Comparison of ENCODE assay signal across 13 cellular contexts in the genomic region with DNA sequence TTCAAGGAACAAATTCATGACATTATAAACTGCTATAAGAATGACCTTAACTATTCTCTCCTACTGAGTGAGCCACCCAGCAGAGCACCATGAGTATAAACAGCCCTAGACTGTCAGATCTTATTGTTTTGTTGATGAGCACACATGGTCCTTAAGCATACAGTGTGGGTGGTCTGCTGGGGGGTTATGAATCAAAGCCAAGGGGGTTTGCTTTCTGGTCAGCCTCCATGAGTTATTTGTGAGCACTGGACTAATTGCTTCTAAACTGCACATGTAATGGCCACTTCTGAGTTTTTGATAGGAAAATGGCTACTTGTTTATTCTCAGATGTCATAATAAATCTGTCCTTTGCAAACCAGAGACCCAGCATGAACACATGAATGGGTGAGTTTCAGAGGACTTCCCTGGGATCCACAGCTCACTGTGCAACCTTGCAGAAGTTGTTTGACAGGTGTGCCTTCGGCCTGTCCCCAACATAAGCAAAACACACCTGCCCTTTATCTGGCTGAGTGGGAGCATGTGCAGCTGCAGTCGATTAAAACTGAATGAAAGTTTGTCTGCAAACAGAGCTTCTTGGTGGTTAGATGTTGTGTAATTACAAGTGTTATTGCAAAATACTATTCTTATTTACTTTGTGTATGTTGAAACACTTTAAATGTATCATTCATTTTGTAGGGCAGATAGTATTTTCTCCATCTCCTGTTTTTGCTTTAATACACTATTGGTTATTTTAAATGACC. TPM values are rescaled to one million over a fixed set of nuclear protein-coding genes. Genes with fewer than 3 reads are reported as not detected.
A peak's percentile ranks its signal among the peaks of the same experiment; 100 is the strongest.
DNase-seq lines count a peak whose midpoint lies in the region; ATAC-seq and TF ChIP-seq lines count a peak whose summit lies in the region.
"Had no signal": no experiment of that assay in that cellular context is flagged by ENCODE, and none has a peak within 500 bp of the region (broad histone marks: within the 10 kb centered on the region; RNA-seq: fewer than 3 reads in every experiment).

No MANE protein-coding gene starts in this region.

- H3K9me2 ChIP-seq in OCI-LY7 (ENCODE audit: insufficient read depth, low read length), result no peaks in the 10 kb centered on the region

- no peaks in the 10 kb centered on the region for H3K79me2 ChIP-seq in OCI-LY7 (ENCODE audit: insufficient read depth, low read depth, low read length)

- H3K27ac ChIP-seq in stomach smooth muscle (ENCODE audit: low read length), result peak overlapping the region; percentile 97
- H3K27ac ChIP-seq in OCI-LY7 (ENCODE audit: low read depth, low read length, poor library complexity, severe bottlenecking), result no peak overlapping the region
- H3K27ac ChIP-seq: colonic mucosa had no signal

- no peak overlapping the region for H3K4me2 ChIP-seq in OCI-LY7 (ENCODE audit: low read length)

- peak overlapping the region in 1 of 2 donors; percentile 44 for H3K4me3 ChIP-seq in stomach smooth muscle (ENCODE audit: low read length in 2 of 2)
- H3K4me3 ChIP-seq in OCI-LY7 (ENCODE audit: low read depth, low read length, poor library complexity, severe bottlenecking), result no peak overlapping the region
- H3K4me3 ChIP-seq: colonic mucosa had no signal

- no peaks in the 10 kb centered on the region for H3K27me3 ChIP-seq in stomach smooth muscle (ENCODE audit: control insufficient read depth in 1 of 2, insufficient read depth in 2 of 2, low read length in 2 of 2)
- H3K27me3 ChIP-seq: colonic mucosa had no signal

- H4K20me1 ChIP-seq in OCI-LY7 (ENCODE audit: insufficient read depth, low read length), result no peaks in the 10 kb centered on the region

- ATAC-seq in GM18858 (IDR thresholded peaks at IDR 0.05; ENCODE audit: unreplicated experiment) (no peak), GM21423 (IDR thresholded peaks at IDR 0.05; ENCODE audit: unreplicated experiment) (no peak)

- POLR2A ChIA-PET in OCI-LY7 (lab: Charles Lee), result interaction anchor here (0.9 kb wide), 1 partner anchor 17 kb away, joined by 3 read pairs; no protein-coding TSS in a partner anchor

- H3K9ac ChIP-seq in stomach smooth muscle (ENCODE audit: low read length in 2 of 2), result no peak overlapping the region

- H3K36me3 ChIP-seq in stomach smooth muscle (ENCODE audit: control insufficient read depth in 2 of 2, insufficient read depth in 2 of 2, low read length in 2 of 2), result peaks cover 0 to 3% of the 10 kb centered on the region in 2 donors
- no peaks in the 10 kb centered on the region for H3K36me3 ChIP-seq in OCI-LY7 (ENCODE audit: insufficient read depth, low read length)
- H3K36me3 ChIP-seq: colonic mucosa had no signal

- H3K9me3 ChIP-seq in stomach smooth muscle (ENCODE audit: control insufficient read depth in 2 of 2, low read length in 2 of 2), result no peaks in the 10 kb centered on the region
- no peaks in the 10 kb centered on the region for H3K9me3 ChIP-seq in OCI-LY7 (ENCODE audit: low read length)
- H3K9me3 ChIP-seq: colonic mucosa had no signal

- no peak overlapping the region for H2AFZ ChIP-seq in OCI-LY7 (ENCODE audit: low read length)

- intact Hi-C loops in OCI-LY7 (cut with micrococcal nuclease; ENCODE audit: unreplicated experiment), result no loop called here

- TF ChIP-seq CTCF in OCI-LY7 (conservative IDR thresholded peaks at IDR 0.05; ENCODE audit: low read length), result no peak

- CTCF ChIA-PET in OCI-LY7 (lab: Charles Lee; ENCODE audit: unreplicated experiment), result no interaction called here

- BruUV-seq in OCI-LY7 (replicated peaks; lab: Mats Ljungman, UMichigan), result no TSS peak

- peak; percentile 52 for DNase-seq in NCI-H2107 treated with DMSO at 0.1 percent for 48 hours (lab: John Stamatoyannopoulos, UW; ENCODE audit: unreplicated experiment)
- DNase-seq in NCI-H2107 (lab: John Stamatoyannopoulos, UW), result no peak
- peak; percentile 87 for DNase-seq in NCI-H345 (lab: John Stamatoyannopoulos, UW)
- DNase-seq in fibroblast of gingiva (ENCODE audit: low read depth), result peak; percentile 73
- DNase-seq in OCI-LY7 (ENCODE audit: low spot score), result no peak
- DNase-seq: 8988T; activated T-cell treated with anti-CD3 and anti-CD28 coated beads, Interleukin-2, amount 50 U/mL, for 24 hours; colonic mucosa; immature natural killer cell; NCI-H2171 had no signal

- peaks cover 69% of the 10 kb centered on the region for H3K4me1 ChIP-seq in stomach smooth muscle (ENCODE audit: control insufficient read depth, insufficient read depth, low read length)
- no peaks in the 10 kb centered on the region for H3K4me1 ChIP-seq in OCI-LY7 (ENCODE audit: insufficient read depth, low read length, poor library complexity, severe bottlenecking)
- H3K4me1 ChIP-seq: colonic mucosa had no signal

RNA-seq across cellular contexts. Expression of a gene that starts 35.9 kb away (rescaled TPM):
- total RNA-seq in OCI-LY7 (2014; rRNA removed; shearing (Covaris generic)), result not detected in 2 replicates
- not detected in 2 replicates for total RNA-seq in OCI-LY7 (2022)

Comparison
In these comparisons a context has a peak if more than half of its experiments do, and no peak if none do; other contexts are left out.
1. DNase-seq: peak in NCI-H2107 treated with DMSO at 0.1 percent for 48 hours (single experiment), NCI-H345 (single experiment) and fibroblast of gingiva (single experiment); none in NCI-H2107 (single experiment) and OCI-LY7 (single experiment).